Comparison of ENCODE assay signal across 8 cellular contexts in genomic region chr2:231707625-231708049, GRCh38. TPM values are rescaled to one million over a fixed set of nuclear protein-coding genes. Genes with fewer than 3 reads are reported as not detected.
A peak's percentile ranks its signal among the peaks of the same experiment; 100 is the strongest.
DNase-seq lines count a peak whose midpoint lies in the region; ATAC-seq and TF ChIP-seq lines count a peak whose summit lies in the region.

No MANE protein-coding gene starts in this region.

- CTCF ChIA-PET in naive thymus-derived CD4-positive, alpha-beta T cell (lab: Charles Lee), result interaction anchor here (0.8 to 1.5 kb wide), 7 partner anchors 8 to 94 kb away, joined by 3 to 7 read pairs (median 4); no protein-coding TSS in a partner anchor

- peak overlapping the region; percentile 95 to 99 (median 97) for H3K4me3 Mint-ChIP-seq in naive thymus-derived CD4-positive, alpha-beta T cell

- POLR2A ChIA-PET in naive thymus-derived CD4-positive, alpha-beta T cell (lab: Charles Lee), result interaction anchor here (0.8 to 8.8 kb wide), 21 partner anchors 9 to 843 kb away, joined by 3 to 241 read pairs (median 5); partner anchors contain the start of genes EIF4E2, NCL, PDE6D and TIGD1

- H3K36me3 Mint-ChIP-seq in naive thymus-derived CD4-positive, alpha-beta T cell, result peaks cover 10 to 35% (median 15%) of the 10 kb centered on the region in 5 donors

- H3K27me3 ChIP-seq in BLaER1 treated with 17β-estradiol and CSF1 and Interleukin-3, amounts not matched to agents 10 nM and 100 nM, result no peaks in the 10 kb centered on the region
- no peaks in the 10 kb centered on the region for H3K27me3 ChIP-seq in GM23248 (replicated peaks; ENCODE audit: insufficient read depth)
- no peaks in the 10 kb centered on the region for H3K27me3 ChIP-seq in effector memory CD4-positive, alpha-beta T cell (replicated peaks; ENCODE audit: control insufficient read depth, insufficient read depth, low read length, poor library complexity, severe bottlenecking)
- H3K27me3 ChIP-seq in naive thymus-derived CD4-positive, alpha-beta T cell (ENCODE audit: control insufficient read depth in 2 of 2, insufficient read depth in 2 of 2, low read length in 2 of 2), result no peaks in the 10 kb centered on the region

- H3K27ac ChIP-seq in BLaER1 treated with 17β-estradiol and CSF1 and Interleukin-3, amounts not matched to agents 10 nM and 100 nM, result peak overlapping the region; percentile 97 to 100 (median 100)
- H3K27ac ChIP-seq in GM23248, result peak overlapping the region; percentile 94
- H3K27ac ChIP-seq in VCaP, result peak overlapping the region; percentile 95
- H3K27ac ChIP-seq in effector memory CD4-positive, alpha-beta T cell (ENCODE audit: insufficient read depth, low read length, poor library complexity, severe bottlenecking), result peak overlapping the region; percentile 100
- peak overlapping the region; percentile 100 for H3K27ac ChIP-seq in naive thymus-derived CD4-positive, alpha-beta T cell (ENCODE audit: low read depth, low read length)

- peak overlapping the region; percentile 76 to 99 (median 93) for H3K4me2 ChIP-seq in BLaER1 treated with 17β-estradiol and CSF1 and Interleukin-3, amounts not matched to agents 10 nM and 100 nM
- no peak overlapping the region for H3K4me2 ChIP-seq in GM23248 (ENCODE audit: unreplicated experiment)

- peak overlapping the region; percentile 100 for H3K27ac Mint-ChIP-seq in naive thymus-derived CD4-positive, alpha-beta T cell

- H4K20me1 ChIP-seq in BLaER1 treated with 17β-estradiol and CSF1 and Interleukin-3, amounts not matched to agents 10 nM and 100 nM, result peaks cover 41 to 43% (median 42%) of the 10 kb centered on the region in 11 experiments
- no peaks in the 10 kb centered on the region for H4K20me1 ChIP-seq in GM23248 (ENCODE audit: insufficient read depth)

- in situ Hi-C loops in GM23248 (cut with MboI), result no loop called here

- no peak for TF ChIP-seq CTCF in VCaP (conservative IDR thresholded peaks at IDR 0.05)

- H3K4me1 ChIP-seq in BLaER1 treated with 17β-estradiol and CSF1 and Interleukin-3, amounts not matched to agents 10 nM and 100 nM, result peaks cover 29 to 42% (median 36%) of the 10 kb centered on the region in 10 experiments
- peaks cover 14% of the 10 kb centered on the region for H3K4me1 ChIP-seq in GM23248 (ENCODE audit: insufficient read depth)
- peaks cover 31% of the 10 kb centered on the region for H3K4me1 ChIP-seq in effector memory CD4-positive, alpha-beta T cell (ENCODE audit: control insufficient read depth, insufficient read depth, low read length, poor library complexity, severe bottlenecking)
- H3K4me1 ChIP-seq in naive thymus-derived CD4-positive, alpha-beta T cell (ENCODE audit: control insufficient read depth in 2 of 2, insufficient read depth in 2 of 2, low read length in 2 of 2), result peaks cover 26 to 27% of the 10 kb centered on the region in 2 donors

- DNase-seq in GM23248 (peak; percentile 54), hippocampal formation (lab: John Stamatoyannopoulos, UW) (no peak), Kasumi-1 (lab: John Stamatoyannopoulos, UW) (no peak), cerebellum (ENCODE audit: low spot score) (no peak)
- peak in 1 of 3 donors; percentile 47 for DNase-seq in effector memory CD4-positive, alpha-beta T cell
- DNase-seq in naive thymus-derived CD4-positive, alpha-beta T cell, result peak in 1 of 9 donors; percentile 61

- peaks cover 0 to 14% (median 0%) of the 10 kb centered on the region in 11 experiments; a peak in 6 of 22 replicates for H3K9me3 ChIP-seq in BLaER1 treated with 17β-estradiol and CSF1 and Interleukin-3, amounts not matched to agents 10 nM and 100 nM (replicated peaks in 1 of 11)
- H3K9me3 ChIP-seq in GM23248 (ENCODE audit: low read depth), result no peaks in the 10 kb centered on the region
- H3K9me3 ChIP-seq in effector memory CD4-positive, alpha-beta T cell (ENCODE audit: control insufficient read depth, low read length), result no peaks in the 10 kb centered on the region
- H3K9me3 ChIP-seq in naive thymus-derived CD4-positive, alpha-beta T cell (ENCODE audit: control insufficient read depth in 2 of 3, low read length in 3 of 3), result no peaks in the 10 kb centered on the region

- H3F3A ChIP-seq in GM23248 (ENCODE audit: insufficient read depth), result peaks cover 8% of the 10 kb centered on the region; the same call in 1 of the 2 replicates

- no peaks in the 10 kb centered on the region for H3K9me2 ChIP-seq in GM23248 (ENCODE audit: insufficient read depth)

- peak overlapping the region; percentile 93 for H2AFZ ChIP-seq in GM23248

- intact Hi-C loops in naive thymus-derived CD4-positive, alpha-beta T cell (cut with micrococcal nuclease), result loop anchor here (1.0 to 10.0 kb wide), 12 partner anchors 45 to 1560 kb away; partner anchors contain the start of genes NCL (in 2 of the 2), PDE6D (in 2 of the 2), COPS7B (in 1 of the 2) and PSMD1 (in 1 of the 2)

- peaks cover 22 to 40% (median 37%) of the 10 kb centered on the region in 11 experiments for H3K36me3 ChIP-seq in BLaER1 treated with 17β-estradiol and CSF1 and Interleukin-3, amounts not matched to agents 10 nM and 100 nM
- no peaks in the 10 kb centered on the region for H3K36me3 ChIP-seq in GM23248 (ENCODE audit: low read depth)
- peaks cover 14% of the 10 kb centered on the region for H3K36me3 ChIP-seq in effector memory CD4-positive, alpha-beta T cell (ENCODE audit: control insufficient read depth, insufficient read depth, low read length)
- H3K36me3 ChIP-seq in naive thymus-derived CD4-positive, alpha-beta T cell (ENCODE audit: control insufficient read depth in 2 of 3, insufficient read depth in 3 of 3, low read length in 3 of 3), result peaks cover 12 to 41% (median 12%) of the 10 kb centered on the region in 3 experiments

- ATAC-seq in naive thymus-derived CD4-positive, alpha-beta T cell, result no peak

- H3K79me2 ChIP-seq in GM23248 (ENCODE audit: insufficient read depth), result peaks cover 46% of the 10 kb centered on the region

- 15 to 29% methylated on average over 37 to 44 of the region's 44 CpGs for WGBS in GM23248 (ENCODE audit: low coverage in 1 of 2, low lambda C conversion rate in 2 of 2, missing lambda C conversion rate in 2 of 2), 2 experiments

- H3K27me3 Mint-ChIP-seq in naive thymus-derived CD4-positive, alpha-beta T cell, result peaks cover 0 to 6% (median 0%) of the 10 kb centered on the region in 5 donors

- H3K9me3 Mint-ChIP-seq in naive thymus-derived CD4-positive, alpha-beta T cell, result peaks cover 0 to 12% (median 0%) of the 10 kb centered on the region in 11 donors

- H3K4me3 ChIP-seq in BLaER1 treated with 17β-estradiol and CSF1 and Interleukin-3, amounts not matched to agents 10 nM and 100 nM, result peak overlapping the region; percentile 67 to 89 (median 75)
- H3K4me3 ChIP-seq in GM23248, result peak overlapping the region; percentile 77
- H3K4me3 ChIP-seq in effector memory CD4-positive, alpha-beta T cell (ENCODE audit: insufficient read depth, low read depth, low read length, poor library complexity, severe bottlenecking), result peak overlapping the region; percentile 83
- peak overlapping the region; percentile 78 for H3K4me3 ChIP-seq in naive thymus-derived CD4-positive, alpha-beta T cell (ENCODE audit: low read length)

- peak overlapping the region; percentile 94 to 100 (median 100) for H3K9ac ChIP-seq in BLaER1 treated with 17β-estradiol and CSF1 and Interleukin-3, amounts not matched to agents 10 nM and 100 nM
- H3K9ac ChIP-seq in GM23248, result peak overlapping the region; percentile 94; the same call in 1 of the 2 replicates

- H3K4me1 Mint-ChIP-seq in naive thymus-derived CD4-positive, alpha-beta T cell, result peaks cover 18 to 40% (median 30%) of the 10 kb centered on the region in 7 donors

RNA-seq across cellular contexts. Expression of gene PTMA, which starts 0.7 kb away (rescaled TPM):
- 301 and 318 TPM in 2 replicates for total RNA-seq in GM23248 (2014; rRNA removed; shearing (Covaris generic))
- 570 and 594 TPM in 2 replicates for polyA plus RNA-seq in GM23248 (2016; fragmentation: Nextera tagmentation; extraction: Ambion mirVana)
- 1,000 to 10,000 TPM; 1,211 to 1,988 (median 1,290) TPM for total RNA-seq in naive thymus-derived CD4-positive, alpha-beta T cell
- polyA plus RNA-seq in naive thymus-derived CD4-positive, alpha-beta T cell, result 1,000 to 10,000 TPM; 1,543 to 2,051 TPM
- total RNA-seq in cerebellum, result 478 TPM
